In genomic region chr10:76218045-76218444, GRCh38 we compare ENCODE assay signal across 14 cellular contexts.
"Had no signal": no experiment of that assay in that cellular context is flagged by ENCODE, and none has a peak within 500 bp of the region (broad histone marks: within the 10 kb centered on the region; RNA-seq: fewer than 3 reads in every experiment).

No MANE protein-coding gene starts in this region.

- H3K27ac ChIP-seq: body of pancreas, epithelial cell of prostate, gastrocnemius medialis, stomach, uterus had no signal

- H3K27me3 ChIP-seq: body of pancreas, gastrocnemius medialis, stomach, uterus had no signal

- H3K36me3 ChIP-seq: gastrocnemius medialis, stomach, uterus had no signal

- H3K27ac Mint-ChIP-seq: activated naive CD4-positive, alpha-beta T cell treated with anti-CD3 and anti-CD28 coated beads, Interleukin-2, amount 50 U/mL, for 24 hours had no signal

- H3K4me3 Mint-ChIP-seq: activated naive CD4-positive, alpha-beta T cell treated with anti-CD3 and anti-CD28 coated beads, Interleukin-2, amount 50 U/mL, for 24 hours; neural crest cell had no signal

- H3K36me3 Mint-ChIP-seq: activated naive CD4-positive, alpha-beta T cell treated with anti-CD3 and anti-CD28 coated beads, Interleukin-2, amount 50 U/mL, for 24 hours had no signal

- H3K27me3 Mint-ChIP-seq: activated naive CD4-positive, alpha-beta T cell treated with anti-CD3 and anti-CD28 coated beads, Interleukin-2, amount 50 U/mL, for 24 hours had no signal

- ATAC-seq: body of pancreas, gastrocnemius medialis had no signal

- H3K4me1 Mint-ChIP-seq: activated naive CD4-positive, alpha-beta T cell treated with anti-CD3 and anti-CD28 coated beads, Interleukin-2, amount 50 U/mL, for 24 hours had no signal

- H3K4me1 ChIP-seq: body of pancreas, gastrocnemius medialis, stomach, uterus had no signal

- H3K4me3 ChIP-seq: body of pancreas, gastrocnemius medialis, stomach, uterus had no signal

- DNase-seq: activated CD4-positive, alpha-beta T cell treated with anti-CD3 and anti-CD28 coated beads, Interleukin-2, amount 50 U/mL, for 4 hours; activated T-cell treated with anti-CD3 and anti-CD28 coated beads, Interleukin-2, amount 50 U/mL, for 1 hour; amniotic stem cell; body of pancreas; central memory CD4-positive, alpha-beta T cell; effector memory CD4-positive, alpha-beta T cell; gastrocnemius medialis; kidney; stimulated activated CD4-positive, alpha-beta T cell treated with anti-CD3 and anti-CD28 coated beads, Interleukin-4, amount 100 ng/mL, for 4 hours; stomach; uterus had no signal

- H3K9me3 ChIP-seq: body of pancreas, gastrocnemius medialis, stomach, uterus had no signal
